Comparison of ENCODE assay signal across 2 cellular contexts in the genomic region with DNA sequence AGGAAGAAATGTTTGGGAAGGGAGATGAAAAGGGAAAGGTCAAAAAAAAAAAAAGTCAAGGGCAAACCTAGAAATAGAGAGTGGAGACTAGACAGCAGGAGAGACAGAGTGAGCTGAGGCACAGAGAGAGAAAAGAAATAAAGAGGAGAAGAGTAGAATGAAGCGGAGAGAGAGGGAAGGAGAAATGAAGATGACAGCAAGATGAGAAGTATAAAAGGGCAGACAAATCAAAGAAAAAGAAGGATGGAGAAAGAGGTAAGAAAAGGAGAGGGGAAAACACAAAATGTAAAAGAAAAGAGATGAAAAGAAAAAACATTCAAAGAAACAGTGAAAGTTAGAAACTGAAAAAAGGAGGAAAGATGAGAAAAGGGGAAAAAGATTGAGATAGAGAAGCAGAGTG.
TF ChIP-seq lines count a peak whose summit lies in the region.

No MANE protein-coding gene starts in this region.

TF ChIP-seq in HEK293, 187 proteins besides CTCF, POLR2A, EP300 and RAD21:
- peak; percentile 95 for TF ChIP-seq PRDM1 (tag by site-specific recombination; IDR thresholded peaks at IDR 0.05)
- peak; percentile 57; the same call in 1 of the 2 replicates for TF ChIP-seq ZNF366 (tag by site-specific recombination; conservative IDR thresholded peaks at IDR 0.05)
- no peak for TF ChIP-seq ZNF184 (tag by site-specific recombination; IDR thresholded peaks at IDR 0.05)
TF ChIP-seq in HEK293: peak in this region for 2.

TF ChIP-seq in K562, 482 proteins besides CTCF, POLR2A, EP300 and RAD21:
- TF ChIP-seq MCM3 (IDR thresholded peaks at IDR 0.05) (no peak), LARP7 (IDR thresholded peaks at IDR 0.05) (no peak), CREM (IDR thresholded peaks at IDR 0.05; ENCODE audit: low read depth) (no peak), ZNF184 (CRISPR knock-in tag; IDR thresholded peaks at IDR 0.05) (no peak), POLR2AphosphoS5 (IDR thresholded peaks at IDR 0.05; ENCODE audit: control insufficient read depth, insufficient read depth, low read depth, low read length) (no peak)
- TF ChIP-seq, protein P1, sequence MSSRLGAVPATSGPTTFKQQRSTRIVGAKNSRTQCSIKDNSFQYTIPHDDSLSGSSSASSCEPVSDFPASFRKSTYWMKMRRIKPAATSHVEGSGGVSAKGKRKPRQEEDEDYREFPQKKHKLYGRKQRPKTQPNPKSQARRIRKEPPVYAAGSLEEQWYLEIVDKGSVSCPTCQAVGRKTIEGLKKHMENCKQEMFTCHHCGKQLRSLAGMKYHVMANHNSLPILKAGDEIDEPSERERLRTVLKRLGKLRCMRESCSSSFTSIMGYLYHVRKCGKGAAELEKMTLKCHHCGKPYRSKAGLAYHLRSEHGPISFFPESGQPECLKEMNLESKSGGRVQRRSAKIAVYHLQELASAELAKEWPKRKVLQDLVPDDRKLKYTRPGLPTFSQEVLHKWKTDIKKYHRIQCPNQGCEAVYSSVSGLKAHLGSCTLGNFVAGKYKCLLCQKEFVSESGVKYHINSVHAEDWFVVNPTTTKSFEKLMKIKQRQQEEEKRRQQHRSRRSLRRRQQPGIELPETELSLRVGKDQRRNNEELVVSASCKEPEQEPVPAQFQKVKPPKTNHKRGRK (tag; IDR thresholded peaks at IDR 0.05): 0 out of 2 replicates have a peak, but pooled peaks have one; percentile 27
